Comparison of ENCODE assay signal across 25 cellular contexts in the genomic region with DNA sequence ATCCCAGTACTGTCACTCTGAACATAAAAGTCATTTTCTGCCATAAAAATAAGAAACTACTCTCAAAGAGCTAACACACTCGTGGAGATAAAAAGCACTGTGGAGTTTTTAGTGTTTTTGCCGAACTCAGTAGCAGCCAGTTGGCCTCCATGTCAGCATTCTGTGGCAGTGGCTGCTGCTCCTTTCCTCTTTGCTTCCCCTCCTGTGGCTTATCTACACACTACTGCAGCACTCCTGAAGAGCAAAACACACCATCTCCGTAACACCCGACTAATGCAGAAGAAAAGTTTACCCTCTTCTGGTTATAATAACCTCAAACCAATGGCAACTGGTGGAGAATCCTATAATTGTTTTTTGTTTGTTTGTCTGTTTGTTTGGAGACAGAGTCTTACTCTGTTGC.
"Had no signal": no experiment of that assay in that cellular context is flagged by ENCODE, and none has a peak within 500 bp of the region (broad histone marks: within the 10 kb centered on the region; RNA-seq: fewer than 3 reads in every experiment).

No MANE protein-coding gene starts in this region.

- H3K27me3 ChIP-seq: left lung, neural progenitor cell, right lobe of liver had no signal

- H3K4me3 ChIP-seq: left lung, mucosa of descending colon, neural progenitor cell, psoas muscle, right lobe of liver had no signal

- H3K9me3 ChIP-seq: left lung, mucosa of descending colon, psoas muscle, right lobe of liver had no signal

- H3K27ac Mint-ChIP-seq: activated CD4-positive, alpha-beta T cell treated with anti-CD3 and anti-CD28 coated beads, Interleukin-2, amount 10 ng/mL, durations not matched to agents 7 days and 5 days; activated CD8-positive, alpha-beta T cell treated with anti-CD3 and anti-CD28 coated beads, Interleukin-2, amount 10 ng/mL, durations not matched to agents 7 days and 5 days; activated naive CD4-positive, alpha-beta T cell treated with anti-CD3 and anti-CD28 coated beads, Interleukin-2, amount 10 ng/mL, durations not matched to agents 7 days and 5 days; activated naive CD8-positive, alpha-beta T cell treated with anti-CD3 and anti-CD28 coated beads, Interleukin-2, amount 50 U/mL, for 24 hours; neural progenitor cell; stimulated activated naive CD8-positive, alpha-beta T cell treated with anti-CD3 and anti-CD28 coated beads, Interleukin-15, amount 100 ng/mL, for 72 hours; T-helper 2 cell treated with Interferon-gamma antibody and Interleukin-4, amounts not matched to agents 5 μg/mL and 100 μg/mL, for 36 hours; type B pancreatic cell had no signal

- H3K27ac ChIP-seq: left lung, neural progenitor cell, psoas muscle, right lobe of liver had no signal

- DNase-seq: activated CD4-positive, alpha-beta T cell treated with anti-CD3 and anti-CD28 coated beads, Interleukin-2, amount 10 ng/mL, durations not matched to agents 7 days and 5 days; activated CD8-positive, alpha-beta T cell treated with anti-CD3 and anti-CD28 coated beads, Interleukin-2, amount 10 ng/mL, durations not matched to agents 7 days and 5 days; activated effector memory CD4-positive, alpha-beta T cell treated with Interleukin-2 at 50 U/mL for 16 hours; activated naive CD4-positive, alpha-beta T cell treated with anti-CD3 and anti-CD28 coated beads, Interleukin-2, amount 10 ng/mL, durations not matched to agents 7 days and 5 days; activated naive CD8-positive, alpha-beta T cell treated with anti-CD3 and anti-CD28 coated beads, Interleukin-2, amount 50 U/mL, for 24 hours; activated T-cell treated with anti-CD3 and anti-CD28 coated beads, Interleukin-2, amount 50 U/mL, for 4 hours; anterior cingulate cortex; cerebellar nuclear complex; cortex of kidney; kidney; left lung; mesenchymal stem cell; mucosa of descending colon; naive B cell; psoas muscle; right lobe of liver; small intestine; stimulated activated CD4-positive, alpha-beta T cell treated with anti-CD3 and anti-CD28 coated beads, Interleukin-15, amount 100 ng/mL, for 24 hours; stimulated activated CD4-positive, alpha-beta T cell treated with anti-CD3 and anti-CD28 coated beads, Interleukin-2, amount 100 ng/mL, for 48 hours; stimulated activated naive CD8-positive, alpha-beta T cell treated with anti-CD3 and anti-CD28 coated beads, Interleukin-15, amount 100 ng/mL, for 72 hours had no signal

- H3K27me3 Mint-ChIP-seq: activated CD4-positive, alpha-beta T cell treated with anti-CD3 and anti-CD28 coated beads, Interleukin-2, amount 10 ng/mL, durations not matched to agents 7 days and 5 days; activated naive CD4-positive, alpha-beta T cell treated with anti-CD3 and anti-CD28 coated beads, Interleukin-2, amount 10 ng/mL, durations not matched to agents 7 days and 5 days; activated naive CD8-positive, alpha-beta T cell treated with anti-CD3 and anti-CD28 coated beads, Interleukin-2, amount 50 U/mL, for 24 hours; brain; naive B cell; stimulated activated naive CD8-positive, alpha-beta T cell treated with anti-CD3 and anti-CD28 coated beads, Interleukin-15, amount 100 ng/mL, for 72 hours; type B pancreatic cell had no signal

- ATAC-seq: activated CD8-positive, alpha-beta T cell treated with anti-CD3 and anti-CD28 coated beads, Interleukin-2, amount 10 ng/mL, durations not matched to agents 7 days and 5 days; activated naive CD8-positive, alpha-beta T cell treated with anti-CD3 and anti-CD28 coated beads, Interleukin-2, amount 50 U/mL, for 24 hours; activated T-cell treated with anti-CD3 and anti-CD28 coated beads, Interleukin-2, amount 50 U/mL, for 4 hours; left lung; mucosa of descending colon; psoas muscle; stimulated activated naive CD8-positive, alpha-beta T cell treated with anti-CD3 and anti-CD28 coated beads, Interleukin-15, amount 100 ng/mL, for 72 hours had no signal

- FAIRE-seq: frontal cortex, kidney, small intestine had no signal

- H3K9me3 Mint-ChIP-seq: activated CD4-positive, alpha-beta T cell treated with anti-CD3 and anti-CD28 coated beads, Interleukin-2, amount 10 ng/mL, durations not matched to agents 7 days and 5 days; activated naive CD4-positive, alpha-beta T cell treated with anti-CD3 and anti-CD28 coated beads, Interleukin-2, amount 10 ng/mL, durations not matched to agents 7 days and 5 days; activated naive CD8-positive, alpha-beta T cell treated with anti-CD3 and anti-CD28 coated beads, Interleukin-2, amount 50 U/mL, for 24 hours; activated T-cell treated with anti-CD3 and anti-CD28 coated beads, Interleukin-2, amount 50 U/mL, for 4 hours; brain; naive B cell; neural progenitor cell; stimulated activated naive CD8-positive, alpha-beta T cell treated with anti-CD3 and anti-CD28 coated beads, Interleukin-15, amount 100 ng/mL, for 72 hours; T-helper 2 cell treated with Interferon-gamma antibody and Interleukin-4, amounts not matched to agents 5 μg/mL and 100 μg/mL, for 36 hours; type B pancreatic cell had no signal

- H3K4me1 Mint-ChIP-seq: activated CD4-positive, alpha-beta T cell treated with anti-CD3 and anti-CD28 coated beads, Interleukin-2, amount 10 ng/mL, durations not matched to agents 7 days and 5 days; neural progenitor cell had no signal

- H3K4me3 Mint-ChIP-seq: activated CD4-positive, alpha-beta T cell treated with anti-CD3 and anti-CD28 coated beads, Interleukin-2, amount 10 ng/mL, durations not matched to agents 7 days and 5 days; activated CD8-positive, alpha-beta T cell treated with anti-CD3 and anti-CD28 coated beads, Interleukin-2, amount 10 ng/mL, durations not matched to agents 7 days and 5 days; activated naive CD4-positive, alpha-beta T cell treated with anti-CD3 and anti-CD28 coated beads, Interleukin-2, amount 10 ng/mL, durations not matched to agents 7 days and 5 days; activated naive CD8-positive, alpha-beta T cell treated with anti-CD3 and anti-CD28 coated beads, Interleukin-2, amount 50 U/mL, for 24 hours; activated T-cell treated with anti-CD3 and anti-CD28 coated beads, Interleukin-2, amount 50 U/mL, for 4 hours; brain; naive B cell; neural progenitor cell; stimulated activated naive CD8-positive, alpha-beta T cell treated with anti-CD3 and anti-CD28 coated beads, Interleukin-15, amount 100 ng/mL, for 72 hours; T-helper 2 cell treated with Interferon-gamma antibody and Interleukin-4, amounts not matched to agents 5 μg/mL and 100 μg/mL, for 36 hours; type B pancreatic cell had no signal

- H3K36me3 ChIP-seq: neural progenitor cell had no signal

- H3K4me1 ChIP-seq: right lobe of liver had no signal
